In genomic region chr11:66279092-66279797, GRCh38 we compare ENCODE assay signal across 1 cellular context.
TF ChIP-seq lines count a peak whose summit lies in the region.

No MANE protein-coding gene starts in this region.

TF ChIP-seq in SK-N-SH treated with all-trans-retinoic acid at 6 μM for 48 hours, 23 proteins besides CTCF, POLR2A, EP300 and RAD21 (continued from another document):
- TF ChIP-seq CREB5 (CRISPR knock-in tag; IDR thresholded peaks at IDR 0.05; ENCODE audit: low read depth) (no peak), ISL1 (CRISPR knock-in tag; IDR thresholded peaks at IDR 0.05) (no peak), PATZ1 (CRISPR knock-in tag; IDR thresholded peaks at IDR 0.05; ENCODE audit: borderline replicate concordance) (no peak), OSR1 (CRISPR knock-in tag; IDR thresholded peaks at IDR 0.05) (no peak), TCF4 (CRISPR knock-in tag; IDR thresholded peaks at IDR 0.05; ENCODE audit: borderline replicate concordance) (no peak), BACH2 (CRISPR knock-in tag; IDR thresholded peaks at IDR 0.05; ENCODE audit: borderline replicate concordance) (no peak), ZNF8 (CRISPR knock-in tag; IDR thresholded peaks at IDR 0.05) (no peak), CSDC2 (CRISPR knock-in tag; IDR thresholded peaks at IDR 0.05) (no peak), ESRRG (CRISPR knock-in tag; IDR thresholded peaks at IDR 0.05) (no peak), PPARA (CRISPR knock-in tag; IDR thresholded peaks at IDR 0.05; ENCODE audit: borderline replicate concordance) (no peak), ZFP30 (CRISPR knock-in tag; IDR thresholded peaks at IDR 0.05) (no peak), RARB (CRISPR knock-in tag; IDR thresholded peaks at IDR 0.05) (no peak), CSRNP3 (CRISPR knock-in tag; IDR thresholded peaks at IDR 0.05) (no peak), ARNTL (CRISPR knock-in tag; IDR thresholded peaks at IDR 0.05; ENCODE audit: borderline replicate concordance, low read depth) (no peak), SNAI2 (CRISPR knock-in tag; IDR thresholded peaks at IDR 0.05) (no peak), TOX (CRISPR knock-in tag; IDR thresholded peaks at IDR 0.05; ENCODE audit: borderline replicate concordance) (no peak)
TF ChIP-seq in SK-N-SH treated with all-trans-retinoic acid at 6 μM for 48 hours: peak in this region for 0.
